15 cellular contexts compared by ENCODE assay signal in genomic region chr2:28268386-28268785, GRCh38.
DNase-seq lines count a peak whose midpoint lies in the region; ATAC-seq and TF ChIP-seq lines count a peak whose summit lies in the region.
"Had no signal": no experiment of that assay in that cellular context is flagged by ENCODE, and none has a peak within 500 bp of the region (broad histone marks: within the 10 kb centered on the region; RNA-seq: fewer than 3 reads in every experiment).

No MANE protein-coding gene starts in this region.

- H3K27ac ChIP-seq in PC-9 (peak overlapping the region; percentile 87), SJCRH30 (no peak overlapping the region)

- H3K79me2 ChIP-seq in PC-9 (ENCODE audit: low read depth), result no peaks in the 10 kb centered on the region

- no TSS peak for BruUV-seq in PC-9 (replicated peaks; lab: Mats Ljungman, UMichigan)

- H3K9me3 ChIP-seq in PC-9 (ENCODE audit: insufficient read depth, low read depth) (no peaks in the 10 kb centered on the region), SJCRH30 (replicated peaks) (no peaks in the 10 kb centered on the region)

- H3K4me2 ChIP-seq in PC-9, result peak overlapping the region; percentile 68

- peaks cover 37% of the 10 kb centered on the region for H3F3A ChIP-seq in PC-9 (ENCODE audit: insufficient read depth, low read depth)

- intact Hi-C loops in PC-9 (cut with micrococcal nuclease; ENCODE audit: unreplicated experiment) (loop anchor here (2.0 kb wide), 1 partner anchor 516 kb away; no protein-coding TSS in a partner anchor), left colon (cut with DNase I, micrococcal nuclease) (no loop called here)

- CTCF ChIA-PET in PC-9 (lab: Charles Lee), result no interaction called here

- H3K36me3 ChIP-seq in PC-9 (ENCODE audit: low read depth), result peaks cover 7% of the 10 kb centered on the region; the same call in 1 of the 2 replicates
- H3K36me3 ChIP-seq in SJCRH30, result no peaks in the 10 kb centered on the region

- H3K9me2 ChIP-seq in PC-9 (ENCODE audit: insufficient read depth), result 0 out of 2 replicates have a peak, but pooled peaks cover 3% of the 10 kb centered on the region

- no peaks in the 10 kb centered on the region for H4K20me1 ChIP-seq in PC-9 (ENCODE audit: insufficient read depth)

- POLR2A ChIA-PET in PC-9 (lab: Charles Lee; ENCODE audit: unreplicated experiment), result interaction anchor here (0.6 to 0.7 kb wide), 2 partner anchors 34 to 378 kb away, joined by 4 to 5 read pairs; partner anchors contain the start of genes BABAM2 and RBKS

- H3K4me1 ChIP-seq in PC-9 (replicated peaks; ENCODE audit: insufficient read depth) (peaks cover 56% of the 10 kb centered on the region), SJCRH30 (peaks cover 27% of the 10 kb centered on the region)

- TF ChIP-seq CTCF in PC-9 (conservative IDR thresholded peaks at IDR 0.05) (no peak), fibroblast of mammary gland (conservative IDR thresholded peaks at IDR 0.05; ENCODE audit: control insufficient read depth, insufficient read depth, low read depth, low read length) (no peak), omental fat pad (IDR thresholded peaks at IDR 0.05) (no peak)

- H3K4me3 ChIP-seq in PC-9 (no peak overlapping the region), fibroblast of mammary gland (ENCODE audit: control insufficient read depth, low read depth, low read length) (no peak overlapping the region), SJCRH30 (no peak overlapping the region)

- ATAC-seq in omental fat pad (ENCODE audit: low FRiP score) (peak; percentile 60), GM18868 (IDR thresholded peaks at IDR 0.05; ENCODE audit: unreplicated experiment) (no peak), left colon (no peak)

- no peaks in the 10 kb centered on the region for H3K27me3 ChIP-seq in PC-9 (ENCODE audit: insufficient read depth, low read depth)
- H3K27me3 ChIP-seq in SJCRH30, result no peaks in the 10 kb centered on the region

- DNase-seq in AG08395 (ENCODE audit: low spot score), result peak; percentile 29
- DNase-seq in PC-9, result peak in 1 of 2 experiments; percentile 62
- peak; percentile 16 for DNase-seq in fibroblast of mammary gland (ENCODE audit: low read depth)
- DNase-seq in omental fat pad (ENCODE audit: low spot score), result no peak
- no peak for DNase-seq in NCI-H1436 treated with DMSO at 0.1 percent for 48 hours (lab: John Stamatoyannopoulos, UW)
- no peak for DNase-seq in SJCRH30
- DNase-seq in left colon, result no peak
- DNase-seq: activated gamma-delta T cell treated with Interleukin-2 at 50 U/mL for 16 hours; effector memory CD4-positive, alpha-beta T cell; GF-D8; kidney; NCI-H1105 treated with DMSO at 0.1 percent for 48 hours; NCI-H2227 treated with DMSO at 0.1 percent for 48 hours; stimulated activated CD4-positive, alpha-beta T cell treated with anti-CD3 and anti-CD28 coated beads, Interleukin-4, amount 100 ng/mL, for 1 hour had no signal

- H2AFZ ChIP-seq in PC-9, result no peak overlapping the region

Comparison
In these comparisons a context has a peak if more than half of its experiments do, and no peak if none do; other contexts are left out.
1. DNase-seq: peak in AG08395 (single experiment) and fibroblast of mammary gland (single experiment); none in omental fat pad (single experiment), NCI-H1436 treated with DMSO at 0.1 percent for 48 hours (single experiment), SJCRH30 (0 of 2) and left colon (0 of 2).